Comparison of ENCODE assay signal across 8 cellular contexts in genomic region chr5:141814064-141814982, GRCh38.
DNase-seq lines count a peak whose midpoint lies in the region; TF ChIP-seq lines count a peak whose summit lies in the region.

No MANE protein-coding gene starts in this region.

- H3K4me1 ChIP-seq in esophagus squamous epithelium: peaks cover 0 to 8% (median 3%) of the 10 kb centered on the region in 3 donors

- H3K36me3 ChIP-seq in esophagus squamous epithelium: no peaks in the 10 kb centered on the region

- H3K27me3 ChIP-seq in esophagus squamous epithelium: peaks cover 0 to 76% (median 2%) of the 10 kb centered on the region in 4 donors

- no peak overlapping the region for H3K27ac ChIP-seq in esophagus squamous epithelium

- DNase-seq in NCI-H187 (lab: John Stamatoyannopoulos, UW): peak; percentile 15 to 30
- DNase-seq in NCI-H187 treated with DMSO at 0.1 percent for 48 hours (lab: John Stamatoyannopoulos, UW): no peak
- peak; percentile 26 for DNase-seq in NCI-H2029 (lab: John Stamatoyannopoulos, UW)
- peak; percentile 74 for DNase-seq in activated CD8-positive, alpha-beta memory T cell treated with anti-CD3 and anti-CD28 coated beads for 24 hours
- no peak for DNase-seq in esophagus squamous epithelium (lab: John Stamatoyannopoulos, UW)
- peak in 44 of 56 donors; percentile 11 to 81 (median 35) for DNase-seq in nucleus accumbens (lab: John Stamatoyannopoulos, UW)
- no peak for DNase-seq in occipital lobe (lab: John Stamatoyannopoulos, UW)
- DNase-seq in GF-D8 (lab: John Stamatoyannopoulos, UW): no peak

- no peak overlapping the region for H3K4me3 ChIP-seq in esophagus squamous epithelium

- 44 to 57% methylated on average over 4 to 8 of the region's 9 CpGs for WGBS in esophagus squamous epithelium, 2 donors

- TF ChIP-seq POLR2A in esophagus squamous epithelium (IDR thresholded peaks at IDR 0.05): no peak

- no peaks in the 10 kb centered on the region for H3K9me3 ChIP-seq in esophagus squamous epithelium

- TF ChIP-seq CTCF in esophagus squamous epithelium (IDR thresholded peaks at IDR 0.05): peak in 5 of 6 experiments; percentile 13 to 54 (median 22)

- intact Hi-C loops in esophagus squamous epithelium (cut with DNase I): loop anchor here (10.0 kb wide), 1 partner anchor 70 kb away; no protein-coding TSS in a partner anchor

Comparison
In these comparisons a context has a peak if more than half of its experiments do, and no peak if none do; other contexts are left out.
1. DNase-seq: peak in NCI-H187 (2 of 2), NCI-H2029 (single experiment), activated CD8-positive, alpha-beta memory T cell treated with anti-CD3 and anti-CD28 coated beads for 24 hours (single experiment) and nucleus accumbens (44 of 56); none in NCI-H187 treated with DMSO at 0.1 percent for 48 hours (single experiment), esophagus squamous epithelium (single experiment), occipital lobe (single experiment) and GF-D8 (single experiment).